ENCODE assay signal across 8 cellular contexts in the genomic region with DNA sequence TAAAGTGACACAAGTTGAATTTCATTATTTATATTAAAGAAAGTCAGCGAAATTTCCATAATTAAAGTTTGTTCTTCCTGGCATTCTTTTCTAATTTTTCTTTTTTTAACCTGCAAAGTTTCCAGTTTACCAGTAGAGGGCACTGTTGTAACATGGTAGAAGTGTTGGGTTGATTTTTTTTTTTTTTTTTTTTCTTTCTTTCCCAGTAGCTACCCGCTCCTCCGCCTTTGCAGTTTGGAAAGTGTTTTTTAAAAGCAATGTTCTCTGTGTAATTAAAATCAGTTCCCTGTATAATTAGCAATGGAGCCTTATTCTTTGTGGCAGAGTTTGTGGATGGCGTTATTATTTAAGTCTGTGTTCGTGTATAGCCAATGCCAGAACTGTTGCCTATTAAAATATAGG. TPM values are rescaled to one million over a fixed set of nuclear protein-coding genes. Genes with fewer than 3 reads are reported as not detected.
DNase-seq lines count a peak whose midpoint lies in the region; ATAC-seq, FAIRE-seq and TF ChIP-seq lines count a peak whose summit lies in the region.

No MANE protein-coding gene starts in this region.

- no peak overlapping the region for H2BK120ac ChIP-seq in H1 (replicated peaks; ENCODE audit: low read depth, low read length)

- H2AFZ ChIP-seq in H1 (ENCODE audit: low read length) = no peak overlapping the region

- H2BK5ac ChIP-seq in H1 (ENCODE audit: low read depth, low read length) = no peak overlapping the region

- no peak overlapping the region for H2BK20ac ChIP-seq in H1 (ENCODE audit: low read length)

- H3K79me2 ChIP-seq in H1 (ENCODE audit: control insufficient read depth in 1 of 2, insufficient read depth in 2 of 2, low read length in 2 of 2) = no peaks in the 10 kb centered on the region; a peak in 1 of 4 replicates

- TF ChIP-seq CTCF in BJ (IDR thresholded peaks at IDR 0.05; ENCODE audit: insufficient read depth, low read depth, low read length) (peak; percentile 63), H1 (IDR thresholded peaks at IDR 0.05; ENCODE audit: control extremely low read depth in 1 of 3, insufficient read depth in 1 of 3, low read depth in 1 of 3, low read length in 3 of 3) (peak in 2 of 3 experiments; percentile 32 to 38; a peak in 2 of 4 replicates), nephron (IDR thresholded peaks at IDR 0.05; ENCODE audit: unreplicated experiment in 3 of 3) (peak; percentile 63 to 82 (median 74))

- H2AK5ac ChIP-seq in H1 (ENCODE audit: low read depth, low read length) = no peak overlapping the region

- no peak overlapping the region for H3K27ac ChIP-seq in H1 (ENCODE audit: low read depth, low read length)

- no peak overlapping the region for H3K4ac ChIP-seq in H1 (replicated peaks; ENCODE audit: insufficient read length, low read depth, low read length)

- H3K23ac ChIP-seq in H1 (ENCODE audit: insufficient read length) = no peak overlapping the region

- H3K79me1 ChIP-seq in H1 (ENCODE audit: low read depth, low read length) = no peaks in the 10 kb centered on the region; the same call in 1 of the 2 replicates

- no peaks in the 10 kb centered on the region for H3K23me2 ChIP-seq in H1 (ENCODE audit: low read depth, low read length)

- H4K20me1 ChIP-seq in H1 (replicated peaks in 1 of 2; ENCODE audit: control insufficient read depth in 1 of 2, insufficient read depth in 2 of 2, low read length in 2 of 2) = peaks cover 0 to 5% of the 10 kb centered on the region in 2 experiments

- FAIRE-seq in GM12892 (lab: Jason Lieb, UNC) (peak; percentile 42), H1 (lab: Jason Lieb, UNC) (no peak)

- H3K36me3 ChIP-seq in BJ (ENCODE audit: control insufficient read depth, insufficient read depth, low read length) (no peaks in the 10 kb centered on the region), H1 (ENCODE audit: control insufficient read depth in 2 of 4, insufficient read depth in 4 of 4, low read length in 3 of 4) (no peaks in the 10 kb centered on the region)

- no peak overlapping the region for H3K27ac Mint-ChIP-seq in nephron

- no peak overlapping the region for H4K91ac ChIP-seq in H1 (replicated peaks; ENCODE audit: insufficient read length, low read length)

- H3K4me3 Mint-ChIP-seq in nephron = peak overlapping the region; percentile 77 to 81 (median 80)

- no peaks in the 10 kb centered on the region for H3K9me3 Mint-ChIP-seq in nephron

- 42% methylated on average over 5 of the region's 5 CpGs; no CpG with 5 or more reads in 1 of the 2 experiments for WGBS in H1 (ENCODE audit: extremely low coverage in 1 of 2, insufficient coverage in 1 of 2, insufficient read length in 1 of 2, insufficient replicate concordance in 2 of 2, low coverage in 1 of 2, low lambda C conversion rate in 2 of 2, missing lambda C conversion rate in 1 of 2), 2 experiments

- H3K4me1 ChIP-seq in H1 (replicated peaks in 1 of 4; ENCODE audit: control insufficient read depth in 3 of 4, insufficient read depth in 4 of 4, low read length in 3 of 4) = no peaks in the 10 kb centered on the region

- no peaks in the 10 kb centered on the region for H3K9me3 ChIP-seq in H1 (ENCODE audit: insufficient read depth in 2 of 2, low read depth in 1 of 2, low read length in 1 of 2)

- no peak overlapping the region for H2BK12ac ChIP-seq in H1 (ENCODE audit: low read depth, low read length)

- intact Hi-C loops in posterior cingulate gyrus (cut with DNase I) = loop anchor here (2.0 kb wide), 2 partner anchors 1337 to 1429 kb away; no protein-coding TSS in a partner anchor

- H3K36me3 Mint-ChIP-seq in nephron (ENCODE audit: low read depth) = no peaks in the 10 kb centered on the region

- CTCF ChIA-PET in BJ (lab: Yijun Ruan, JAX) = interaction anchor here (1.0 to 1.4 kb wide), 2 partner anchors 10 to 15 kb away, joined by 3 read pairs; no protein-coding TSS in a partner anchor
- CTCF ChIA-PET in H1 (lab: Charles Lee; ENCODE audit: partially characterized antibody) = interaction anchor here (0.7 to 1.0 kb wide), 4 partner anchors 136 to 805 kb away, joined by 3 to 4 read pairs (median 3); no protein-coding TSS in a partner anchor

- H3K14ac ChIP-seq in H1 (ENCODE audit: insufficient read length) = no peak overlapping the region

- no peaks in the 10 kb centered on the region for H3K4me1 Mint-ChIP-seq in nephron

- peak; percentile 74 to 80 for TF ChIP-seq RAD21 in H1 (IDR thresholded peaks at IDR 0.05 in 1 of 2, conservative IDR thresholded peaks at IDR 0.05 in 1 of 2; ENCODE audit: low read depth in 2 of 2, low read length in 2 of 2)

- H2BK15ac ChIP-seq in H1 (ENCODE audit: low read length) = no peak overlapping the region

- no peak overlapping the region for H3K4me2 ChIP-seq in H1 (ENCODE audit: insufficient read depth in 1 of 2, low read depth in 2 of 2, low read length in 2 of 2)

- POLR2A ChIA-PET in BJ (lab: Charles Lee) (no interaction called here), H1 (lab: Charles Lee; ENCODE audit: partially characterized antibody) (no interaction called here)

- no peak for TF ChIP-seq EP300 in H1 (IDR thresholded peaks at IDR 0.05; ENCODE audit: borderline replicate concordance in 1 of 2, low read depth in 2 of 2, low read length in 2 of 2)

- H3K27me3 ChIP-seq in BJ (ENCODE audit: control insufficient read depth, insufficient read depth, low read length) = no peaks in the 10 kb centered on the region
- no peaks in the 10 kb centered on the region; a peak in 1 of 7 replicates for H3K27me3 ChIP-seq in H1 (replicated peaks in 1 of 4; ENCODE audit: control insufficient read depth in 3 of 4, extremely low read depth in 1 of 4, insufficient read depth in 3 of 4, low read length in 3 of 4)

- TF ChIP-seq POLR2A in GM12892 (IDR thresholded peaks at IDR 0.05; ENCODE audit: low read depth, low read length) (no peak), H1 (IDR thresholded peaks at IDR 0.05; ENCODE audit: control extremely low read depth in 1 of 2, low read depth in 2 of 2, low read length in 2 of 2) (no peak)

- DNase-seq in BJ (ENCODE audit: low read depth) (no peak), GM12892 (ENCODE audit: insufficient read length) (no peak), RPMI7951 (ENCODE audit: low read depth) (peak; percentile 26), H1 (ENCODE audit: low read depth in 1 of 2, low spot score in 2 of 2) (no peak), posterior cingulate gyrus (no peak), NCI-H2029 treated with DMSO at 0.1 percent for 48 hours (lab: John Stamatoyannopoulos, UW) (no peak)

- ATAC-seq in HG03196 (IDR thresholded peaks at IDR 0.05; ENCODE audit: unreplicated experiment) = no peak

- H3K18ac ChIP-seq in H1 (ENCODE audit: extremely low read depth, low read length) = no peak overlapping the region

- no peak overlapping the region for H3K9ac ChIP-seq in H1 (replicated peaks in 1 of 4; ENCODE audit: extremely low read depth in 1 of 4, low read depth in 3 of 4, low read length in 3 of 4)

- H3K4me3 ChIP-seq in BJ (ENCODE audit: low read depth, low read length) (peak overlapping the region; percentile 27), H1 (ENCODE audit: extremely low read depth in 1 of 4, insufficient read depth in 2 of 4, low read depth in 3 of 4, low read length in 4 of 4) (0 out of 8 replicates have a peak overlapping the region, but pooled peaks of 1 of the 4 experiments have one; percentile 9)

- no peak overlapping the region for H4K5ac ChIP-seq in H1 (ENCODE audit: insufficient read length, low read depth, low read length)

- H3K56ac ChIP-seq in H1 (replicated peaks; ENCODE audit: insufficient read length, low read depth, low read length) = no peak overlapping the region

- peaks cover 31% of the 10 kb centered on the region for H3K27me3 Mint-ChIP-seq in nephron (ENCODE audit: low read depth)

- no peak overlapping the region for H4K8ac ChIP-seq in H1 (ENCODE audit: extremely low read depth, insufficient read depth, low read length)

TF ChIP-seq in H1, 55 proteins besides CTCF, POLR2A, EP300 and RAD21 (continues in another document):
- no peak for TF ChIP-seq MAFK (IDR thresholded peaks at IDR 0.05; ENCODE audit: low read depth, low read length)
- TF ChIP-seq, protein P1, sequence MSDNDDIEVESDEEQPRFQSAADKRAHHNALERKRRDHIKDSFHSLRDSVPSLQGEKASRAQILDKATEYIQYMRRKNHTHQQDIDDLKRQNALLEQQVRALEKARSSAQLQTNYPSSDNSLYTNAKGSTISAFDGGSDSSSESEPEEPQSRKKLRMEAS (IDR thresholded peaks at IDR 0.05) = no peak
- TF ChIP-seq, protein P2, sequence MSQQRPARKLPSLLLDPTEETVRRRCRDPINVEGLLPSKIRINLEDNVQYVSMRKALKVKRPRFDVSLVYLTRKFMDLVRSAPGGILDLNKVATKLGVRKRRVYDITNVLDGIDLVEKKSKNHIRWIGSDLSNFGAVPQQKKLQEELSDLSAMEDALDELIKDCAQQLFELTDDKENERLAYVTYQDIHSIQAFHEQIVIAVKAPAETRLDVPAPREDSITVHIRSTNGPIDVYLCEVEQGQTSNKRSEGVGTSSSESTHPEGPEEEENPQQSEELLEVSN (IDR thresholded peaks at IDR 0.05) = no peak
- no peak for TF ChIP-seq RBBP5 (IDR thresholded peaks at IDR 0.05; ENCODE audit: borderline replicate concordance, low read depth, low read length)
- no peak for TF ChIP-seq TEAD4 (IDR thresholded peaks at IDR 0.05; ENCODE audit: low read depth, low read length)
- no peak for TF ChIP-seq SIN3A (conservative IDR thresholded peaks at IDR 0.05 in 1 of 2, IDR thresholded peaks at IDR 0.05 in 1 of 2; ENCODE audit: low read depth in 1 of 2, low read length in 2 of 2)
- TF ChIP-seq RNF2 (IDR thresholded peaks at IDR 0.05; ENCODE audit: borderline replicate concordance, low read depth, low read length, missing control alignments, poor library complexity, severe bottlenecking) = no peak
- TF ChIP-seq BCL11A (IDR thresholded peaks at IDR 0.05; ENCODE audit: low read depth in 2 of 2, low read length in 2 of 2) = no peak
- TF ChIP-seq TAF7 (optimal IDR thresholded peaks at IDR 0.05; ENCODE audit: borderline replicate concordance, low read depth, low read length) = no peak
- TF ChIP-seq CREB1 (IDR thresholded peaks at IDR 0.05) = no peak
- no peak for TF ChIP-seq GABPA (IDR thresholded peaks at IDR 0.05; ENCODE audit: borderline replicate concordance, insufficient read depth, low read length)

RNA-seq across cellular contexts. Expression of a gene that starts 53.7 kb away (rescaled TPM):
- polyA plus RNA-seq in BJ (2011; rRNA removed) (1.7 and 1.8 TPM in 2 replicates), H1 (2011; rRNA removed) (1.5 and 1.7 TPM in 2 replicates)
- 1.1 and 1.2 TPM in 2 replicates for polyA minus RNA-seq in BJ (2011; rRNA and poly(A)+ RNA removed)
- polyA plus RNA-seq in GM12892 (2012; ENCODE audit: missing spikeins) = 3.9 TPM
- 1.6 and 2.5 TPM in 2 replicates for total RNA-seq in RPMI7951 (2014; rRNA removed; shearing (Covaris generic))
- 10.7 and 11.2 TPM in 2 replicates for total RNA-seq in H1 (2021; fragmentation: NEBNext Ultra II Directional; extraction: Animal tissue kit (Norgen Biotek cat#: 25700))
- polyA plus RNA-seq in H1 (2011; cell fraction: cytosol; rRNA removed) = 1.3 TPM
- 2.8 TPM for polyA plus RNA-seq in H1 (2011; cell fraction: nucleus; rRNA removed)
- polyA plus RNA-seq in H1 (2012, experiment 1 of 2) = 4.9 to 6.3 TPM (median 5.1 TPM) in 4 replicates
- polyA plus RNA-seq in H1 (2012, experiment 2 of 2) = 1.8 TPM
- polyA plus RNA-seq in H1 (2013, experiment 1 of 2) = 11.4 TPM
- 11.9 TPM for polyA plus RNA-seq in H1 (2013, experiment 2 of 2)
- 2.8 and 3.1 TPM in 2 replicates for polyA minus RNA-seq in H1 (2011; rRNA and poly(A)+ RNA removed)
- polyA minus RNA-seq in H1 (2011; cell fraction: cytosol; rRNA and poly(A)+ RNA removed) = 1.9 TPM
- polyA minus RNA-seq in H1 (2011; cell fraction: nucleus; rRNA and poly(A)+ RNA removed) = 10.1 TPM
